1 cellular context compared by ENCODE assay signal in genomic region chr17:57044976-57045867, GRCh38.
TF ChIP-seq lines count a peak whose summit lies in the region.

No MANE protein-coding gene starts in this region.

TF ChIP-seq in H1, 55 proteins besides CTCF, POLR2A, EP300 and RAD21 (continued from another document):
- no peak for TF ChIP-seq E2F6 (IDR thresholded peaks at IDR 0.05)
- no peak for TF ChIP-seq TBP (IDR thresholded peaks at IDR 0.05; ENCODE audit: low read depth, low read length)
- no peak for TF ChIP-seq RNF2 (IDR thresholded peaks at IDR 0.05; ENCODE audit: borderline replicate concordance, low read depth, low read length, missing control alignments, poor library complexity, severe bottlenecking)
- no peak for TF ChIP-seq NANOG (IDR thresholded peaks at IDR 0.05; ENCODE audit: insufficient read depth, low read depth, low read length, poor library complexity, severe bottlenecking)
- no peak for TF ChIP-seq SP2 (IDR thresholded peaks at IDR 0.05; ENCODE audit: low read length)
- no peak for TF ChIP-seq SIN3A (conservative IDR thresholded peaks at IDR 0.05 in 1 of 2, IDR thresholded peaks at IDR 0.05 in 1 of 2; ENCODE audit: low read depth in 1 of 2, low read length in 2 of 2)
- TF ChIP-seq NRF1 (IDR thresholded peaks at IDR 0.05; ENCODE audit: low read depth, low read length) = no peak
- no peak for TF ChIP-seq KDM5A (IDR thresholded peaks at IDR 0.05; ENCODE audit: low read length)
- no peak for TF ChIP-seq ASH2L (IDR thresholded peaks at IDR 0.05; ENCODE audit: low read length)
- TF ChIP-seq POLR2AphosphoS5 (IDR thresholded peaks at IDR 0.05; ENCODE audit: low read depth, low read length) = no peak
- no peak for TF ChIP-seq BCL11A (IDR thresholded peaks at IDR 0.05; ENCODE audit: low read depth in 2 of 2, low read length in 2 of 2)
- no peak for TF ChIP-seq EZH2 (IDR thresholded peaks at IDR 0.05; ENCODE audit: low read depth, low read length, severe bottlenecking)
- no peak for TF ChIP-seq YY1 (IDR thresholded peaks at IDR 0.05; ENCODE audit: low read depth, low read length)
